8 cellular contexts compared by ENCODE assay signal in the genomic region with DNA sequence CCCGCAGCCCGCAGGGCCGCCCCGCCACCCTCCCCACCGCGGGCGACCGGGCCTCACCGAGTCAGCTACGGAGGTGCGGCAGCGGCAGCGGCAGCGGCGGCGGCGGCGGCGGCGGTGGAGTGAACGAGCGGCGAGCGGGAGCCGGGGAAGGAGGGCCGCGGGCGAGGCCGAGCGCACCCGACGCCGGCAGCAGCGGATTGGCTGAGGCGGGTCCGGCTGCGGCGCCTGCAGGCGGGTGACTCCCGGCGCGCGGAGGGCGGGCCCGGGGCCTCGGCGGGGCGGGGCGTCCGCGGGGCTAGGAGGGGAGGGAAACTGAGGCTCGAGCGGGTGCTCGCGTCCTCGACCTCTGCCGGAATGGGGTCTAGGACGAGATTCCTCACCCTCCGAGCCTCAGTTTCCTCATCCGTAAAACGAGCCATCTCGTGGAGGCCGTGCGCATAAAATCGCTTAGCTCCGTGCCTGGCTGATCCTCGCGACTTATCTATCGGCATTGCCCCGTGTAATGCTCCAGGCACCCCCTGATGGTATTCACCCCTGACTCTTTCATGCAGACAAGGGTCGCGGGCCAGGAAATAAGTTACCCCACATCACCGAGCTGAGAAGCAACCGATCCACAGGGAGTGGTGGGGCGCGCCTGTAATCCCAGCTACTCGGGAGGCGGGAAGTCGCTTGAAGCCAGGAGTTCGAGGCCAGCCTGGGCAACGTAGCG. TPM values are rescaled to one million over a fixed set of nuclear protein-coding genes. Genes with fewer than 3 reads are reported as not detected.
DNase-seq lines count a peak whose midpoint lies in the region; ATAC-seq and TF ChIP-seq lines count a peak whose summit lies in the region.

CPT1A (minus strand) TSS at position 199 of the 709 bp plus-strand sequence. CDS start 26,442 bp downstream, outside the sequence.

- H3K27ac ChIP-seq in C4-2B (peak within 1 kb of the TSS; percentile 99), GM23338 (ENCODE audit: low read depth) (no peak within 1 kb of the TSS)

- H3K79me2 ChIP-seq in GM23338 (replicated peaks; ENCODE audit: insufficient read depth) = no peaks in the 10 kb centered on the region

- ATAC-seq in GM23338 (peak; percentile 16), left lobe of liver (peak; percentile 45), GM19395 (IDR thresholded peaks at IDR 0.05; ENCODE audit: unreplicated experiment) (no peak)

- H3K36me3 Mint-ChIP-seq in GM23338 (ENCODE audit: low read depth) = no peaks in the 10 kb centered on the region
- H3K36me3 Mint-ChIP-seq in dendritic cell treated with granulocyte-macrophage colony-stimulating factor and Interleukin-4, amounts not matched to agents 40 ng/mL and 50 ng/mL, for 4 days (ENCODE audit: low read depth) = no peaks in the 10 kb centered on the region

- TF ChIP-seq CTCF in C4-2B (conservative IDR thresholded peaks at IDR 0.05) (no peak), GM23338 (conservative IDR thresholded peaks at IDR 0.05; ENCODE audit: low read depth in 2 of 2) (no peak)

- intact Hi-C loops in dendritic cell treated with granulocyte-macrophage colony-stimulating factor and Interleukin-4, amounts not matched to agents 40 ng/mL and 50 ng/mL, for 4 days (cut with micrococcal nuclease) = no loop called here

- no peaks in the 10 kb centered on the region for H4K20me1 ChIP-seq in GM23338 (replicated peaks; ENCODE audit: insufficient read depth)

- H3K36me3 ChIP-seq in GM23338 (ENCODE audit: insufficient read depth) = no peaks in the 10 kb centered on the region

- H3K4me1 ChIP-seq in GM23338 (ENCODE audit: insufficient read depth) = peaks cover 17% of the 10 kb centered on the region

- H2AFZ ChIP-seq in GM23338 = no peak within 1 kb of the TSS; the same call in 1 of the 2 replicates

- peak within 1 kb of the TSS; percentile 79 for H3K4me3 Mint-ChIP-seq in GM23338
- H3K4me3 Mint-ChIP-seq in dendritic cell treated with granulocyte-macrophage colony-stimulating factor and Interleukin-4, amounts not matched to agents 40 ng/mL and 50 ng/mL, for 4 days = peak within 1 kb of the TSS; percentile 79

- peaks cover 65% of the 10 kb centered on the region for H3K27me3 Mint-ChIP-seq in GM23338 (ENCODE audit: insufficient read depth, low read depth, poor library complexity)
- H3K27me3 Mint-ChIP-seq in dendritic cell treated with granulocyte-macrophage colony-stimulating factor and Interleukin-4, amounts not matched to agents 40 ng/mL and 50 ng/mL, for 4 days = peaks cover 11% of the 10 kb centered on the region

- peaks cover 62% of the 10 kb centered on the region for H3K27me3 ChIP-seq in GM23338 (ENCODE audit: insufficient read depth)

- no peaks in the 10 kb centered on the region for H3K9me2 ChIP-seq in GM23338 (ENCODE audit: insufficient read depth)

- H3K9me3 Mint-ChIP-seq in GM23338 = no peaks in the 10 kb centered on the region; the same call in 2 of the 3 replicates
- H3K9me3 Mint-ChIP-seq in dendritic cell treated with granulocyte-macrophage colony-stimulating factor and Interleukin-4, amounts not matched to agents 40 ng/mL and 50 ng/mL, for 4 days = no peaks in the 10 kb centered on the region

- peak within 1 kb of the TSS; percentile 74 for H3K4me3 ChIP-seq in GM23338

- no peak within 1 kb of the TSS for H3K27ac Mint-ChIP-seq in GM23338
- peak within 1 kb of the TSS; percentile 84 for H3K27ac Mint-ChIP-seq in dendritic cell treated with granulocyte-macrophage colony-stimulating factor and Interleukin-4, amounts not matched to agents 40 ng/mL and 50 ng/mL, for 4 days

- H3K4me1 Mint-ChIP-seq in GM23338 = peaks cover 36% of the 10 kb centered on the region
- peaks cover 43% of the 10 kb centered on the region for H3K4me1 Mint-ChIP-seq in dendritic cell treated with granulocyte-macrophage colony-stimulating factor and Interleukin-4, amounts not matched to agents 40 ng/mL and 50 ng/mL, for 4 days (ENCODE audit: low read depth)

- H3F3A ChIP-seq in GM23338 (replicated peaks; ENCODE audit: low read depth) = peaks cover 29% of the 10 kb centered on the region

- peak within 1 kb of the TSS; percentile 85 for H3K4me2 ChIP-seq in GM23338

- DNase-seq in GM23338 (ENCODE audit: low spot score) (peak; percentile 78), NCI-H2196 treated with DMSO at 0.1 percent for 48 hours (lab: John Stamatoyannopoulos, UW; ENCODE audit: unreplicated experiment) (peak; percentile 48), left lobe of liver (ENCODE audit: low spot score) (peak; percentile 86)
- DNase-seq in activated CD4-positive, alpha-beta T cell treated with anti-CD3 and anti-CD28 coated beads for 48 hours = peak; percentile 79
- peak; percentile 67 for DNase-seq in stimulated activated CD4-positive, alpha-beta T cell treated with anti-CD3 and anti-CD28 coated beads, Interleukin-4, amount 100 ng/mL, for 1 hour

TF ChIP-seq in GM23338, 12 proteins besides CTCF, POLR2A, EP300 and RAD21:
- TF ChIP-seq, protein P1, sequence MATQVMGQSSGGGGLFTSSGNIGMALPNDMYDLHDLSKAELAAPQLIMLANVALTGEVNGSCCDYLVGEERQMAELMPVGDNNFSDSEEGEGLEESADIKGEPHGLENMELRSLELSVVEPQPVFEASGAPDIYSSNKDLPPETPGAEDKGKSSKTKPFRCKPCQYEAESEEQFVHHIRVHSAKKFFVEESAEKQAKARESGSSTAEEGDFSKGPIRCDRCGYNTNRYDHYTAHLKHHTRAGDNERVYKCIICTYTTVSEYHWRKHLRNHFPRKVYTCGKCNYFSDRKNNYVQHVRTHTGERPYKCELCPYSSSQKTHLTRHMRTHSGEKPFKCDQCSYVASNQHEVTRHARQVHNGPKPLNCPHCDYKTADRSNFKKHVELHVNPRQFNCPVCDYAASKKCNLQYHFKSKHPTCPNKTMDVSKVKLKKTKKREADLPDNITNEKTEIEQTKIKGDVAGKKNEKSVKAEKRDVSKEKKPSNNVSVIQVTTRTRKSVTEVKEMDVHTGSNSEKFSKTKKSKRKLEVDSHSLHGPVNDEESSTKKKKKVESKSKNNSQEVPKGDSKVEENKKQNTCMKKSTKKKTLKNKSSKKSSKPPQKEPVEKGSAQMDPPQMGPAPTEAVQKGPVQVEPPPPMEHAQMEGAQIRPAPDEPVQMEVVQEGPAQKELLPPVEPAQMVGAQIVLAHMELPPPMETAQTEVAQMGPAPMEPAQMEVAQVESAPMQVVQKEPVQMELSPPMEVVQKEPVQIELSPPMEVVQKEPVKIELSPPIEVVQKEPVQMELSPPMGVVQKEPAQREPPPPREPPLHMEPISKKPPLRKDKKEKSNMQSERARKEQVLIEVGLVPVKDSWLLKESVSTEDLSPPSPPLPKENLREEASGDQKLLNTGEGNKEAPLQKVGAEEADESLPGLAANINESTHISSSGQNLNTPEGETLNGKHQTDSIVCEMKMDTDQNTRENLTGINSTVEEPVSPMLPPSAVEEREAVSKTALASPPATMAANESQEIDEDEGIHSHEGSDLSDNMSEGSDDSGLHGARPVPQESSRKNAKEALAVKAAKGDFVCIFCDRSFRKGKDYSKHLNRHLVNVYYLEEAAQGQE (IDR thresholded peaks at IDR 0.05; ENCODE audit: unreplicated experiment) = no peak
- TF ChIP-seq JUNB (IDR thresholded peaks at IDR 0.05; ENCODE audit: unreplicated experiment) (no peak), ETS1 (IDR thresholded peaks at IDR 0.05) (no peak), EZH2phosphoT487 (IDR thresholded peaks at IDR 0.05; ENCODE audit: unreplicated experiment) (no peak), CREB1 (CRISPR knock-in tag; IDR thresholded peaks at IDR 0.05; ENCODE audit: low read depth) (no peak), NANOG (IDR thresholded peaks at IDR 0.05; ENCODE audit: borderline replicate concordance) (no peak), STAT1 (IDR thresholded peaks at IDR 0.05; ENCODE audit: unreplicated experiment) (no peak)

RNA-seq across cellular contexts. Expression of gene CPT1A, which starts in this region (rescaled TPM):
- 9.5 and 11.5 TPM in 2 replicates for total RNA-seq in GM23338 (2014; rRNA removed; shearing (Covaris generic))
- polyA plus RNA-seq in GM23338 (2016; fragmentation: Nextera tagmentation; extraction: Ambion mirVana) = 2.6 and 4.3 TPM in 2 replicates
- total RNA-seq in left lobe of liver = 56.6 TPM
